9 cellular contexts compared by ENCODE assay signal in the genomic region with DNA sequence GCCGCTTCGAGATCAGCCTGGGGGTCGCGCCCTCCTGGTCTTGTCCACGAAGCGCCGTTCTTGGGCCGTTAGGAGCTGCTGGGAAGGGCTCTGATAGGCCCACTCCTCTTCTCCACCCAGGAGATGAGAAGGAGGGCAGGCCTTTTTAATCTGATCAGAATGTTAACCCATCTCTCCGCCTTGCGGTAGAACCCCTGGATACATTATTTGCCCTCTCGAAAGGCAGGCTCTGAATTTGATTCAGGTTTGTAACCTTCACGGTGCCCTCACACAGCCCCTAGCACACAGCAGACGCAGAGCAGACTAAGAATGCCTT. TPM values are rescaled to one million over a fixed set of nuclear protein-coding genes. Genes with fewer than 3 reads are reported as not detected.
DNase-seq lines count a peak whose midpoint lies in the region; ATAC-seq, FAIRE-seq and TF ChIP-seq lines count a peak whose summit lies in the region.
"Had no signal": no experiment of that assay in that cellular context is flagged by ENCODE, and none has a peak within 500 bp of the region (broad histone marks: within the 10 kb centered on the region; RNA-seq: fewer than 3 reads in every experiment).

CCDC83 (plus strand) TSS at position 43 of the 316 bp plus-strand sequence. CDS start 9,741 bp downstream, outside the sequence.

- H3K36me3 Mint-ChIP-seq in activated naive CD4-positive, alpha-beta T cell treated with anti-CD3 and anti-CD28 coated beads, Interleukin-2, amount 50 U/mL, for 24 hours: no peaks in the 10 kb centered on the region
- H3K36me3 Mint-ChIP-seq in memory B cell: no peaks in the 10 kb centered on the region

- no peak for TF ChIP-seq POLR2A in vagina (IDR thresholded peaks at IDR 0.05)

- H3K27ac ChIP-seq in vagina: peak within 1 kb of the TSS; percentile 87

- no peaks in the 10 kb centered on the region for H3K27me3 ChIP-seq in bronchial epithelial cell (ENCODE audit: control insufficient read depth, insufficient read depth, low read length)
- no peaks in the 10 kb centered on the region for H3K27me3 ChIP-seq in vagina

- H3K4me1 ChIP-seq in vagina: peaks cover 20% of the 10 kb centered on the region

- H3K36me3 ChIP-seq in bronchial epithelial cell (ENCODE audit: control insufficient read depth, insufficient read depth, low read length): no peaks in the 10 kb centered on the region
- H3K36me3 ChIP-seq in vagina: no peaks in the 10 kb centered on the region

- no peak for ATAC-seq in memory B cell (ENCODE audit: low read depth)
- ATAC-seq in omental fat pad (ENCODE audit: low FRiP score): no peak

- FAIRE-seq in bronchial epithelial cell (lab: Jason Lieb, UNC): no peak

- peak within 1 kb of the TSS; percentile 95 for H3K27ac Mint-ChIP-seq in activated naive CD4-positive, alpha-beta T cell treated with anti-CD3 and anti-CD28 coated beads, Interleukin-2, amount 50 U/mL, for 24 hours
- peak within 1 kb of the TSS; percentile 75 for H3K27ac Mint-ChIP-seq in memory B cell

- peak within 1 kb of the TSS; percentile 45 for H3K4me3 ChIP-seq in bronchial epithelial cell (ENCODE audit: low read depth, low read length)
- peak within 1 kb of the TSS; percentile 55 to 63 for H3K4me3 ChIP-seq in vagina

- no peak for TF ChIP-seq CTCF in bronchial epithelial cell (IDR thresholded peaks at IDR 0.05; ENCODE audit: insufficient read depth, low read length, severe bottlenecking)
- TF ChIP-seq CTCF in vagina (IDR thresholded peaks at IDR 0.05): no peak
- no peak for TF ChIP-seq CTCF in omental fat pad (IDR thresholded peaks at IDR 0.05)

- no peaks in the 10 kb centered on the region for H3K9me3 Mint-ChIP-seq in activated naive CD4-positive, alpha-beta T cell treated with anti-CD3 and anti-CD28 coated beads, Interleukin-2, amount 50 U/mL, for 24 hours
- no peaks in the 10 kb centered on the region for H3K9me3 Mint-ChIP-seq in memory B cell

- DNase-seq in activated naive CD4-positive, alpha-beta T cell treated with Interleukin-2 at 50 U/mL for 16 hours: no peak
- DNase-seq in bronchial epithelial cell (ENCODE audit: low read depth) (no peak), memory B cell (ENCODE audit: low spot score in 2 of 2) (no peak), vagina (ENCODE audit: extremely low spot score in 2 of 2) (peak in 1 of 2 donors; percentile 90), NCI-H510A (lab: John Stamatoyannopoulos, UW) (no peak), omental fat pad (ENCODE audit: low spot score) (no peak), OCI-M1 (lab: John Stamatoyannopoulos, UW) (no peak)

- H3K27me3 Mint-ChIP-seq in activated naive CD4-positive, alpha-beta T cell treated with anti-CD3 and anti-CD28 coated beads, Interleukin-2, amount 50 U/mL, for 24 hours: no peaks in the 10 kb centered on the region
- H3K27me3 Mint-ChIP-seq in memory B cell: peaks cover 4% of the 10 kb centered on the region

- peak within 1 kb of the TSS; percentile 94 for H3K4me3 Mint-ChIP-seq in activated naive CD4-positive, alpha-beta T cell treated with anti-CD3 and anti-CD28 coated beads, Interleukin-2, amount 50 U/mL, for 24 hours
- H3K4me3 Mint-ChIP-seq in memory B cell: peak within 1 kb of the TSS; percentile 81

- intact Hi-C loops in vagina (cut with DNase I): no loop called here

- peaks cover 12% of the 10 kb centered on the region for H3K4me1 Mint-ChIP-seq in activated naive CD4-positive, alpha-beta T cell treated with anti-CD3 and anti-CD28 coated beads, Interleukin-2, amount 50 U/mL, for 24 hours
- peaks cover 3% of the 10 kb centered on the region for H3K4me1 Mint-ChIP-seq in memory B cell

- no peaks in the 10 kb centered on the region for H3K9me3 ChIP-seq in vagina

RNA-seq across cellular contexts. Expression of gene CCDC83, which starts in this region (rescaled TPM):
- not detected in 2 replicates for total RNA-seq in bronchial epithelial cell
- total RNA-seq in vagina: not detected
- total RNA-seq in omental fat pad: 1 to 10 TPM in 1 of 4 donors, not detected in 3; 3.2 TPM
- total RNA-seq: RPMI7951 had no signal
